In genomic region chr16:18037051-18037450, GRCh38 we compare ENCODE assay signal across 24 cellular contexts.
"Had no signal": no experiment of that assay in that cellular context is flagged by ENCODE, and none has a peak within 500 bp of the region (broad histone marks: within the 10 kb centered on the region; RNA-seq: fewer than 3 reads in every experiment).

No MANE protein-coding gene starts in this region.

- H3K27ac ChIP-seq: coronary artery, dorsolateral prefrontal cortex, esophagus muscularis mucosa, foreskin keratinocyte, gastroesophageal sphincter, heart right ventricle, left lung, lower lobe of right lung had no signal

- DNase-seq: dermis blood vessel endothelial cell; dorsolateral prefrontal cortex; effector CD4-positive, alpha-beta T cell; effector memory CD4-positive, alpha-beta T cell; foreskin keratinocyte; glutamatergic neuron; head of caudate nucleus; heart right ventricle; hippocampal formation; left cardiac atrium; left lung; left ventricle myocardium superior; lower lobe of right lung; mesenchymal stem cell; mucosa of descending colon; naive B cell had no signal

- H3K4me3 ChIP-seq: coronary artery, dorsolateral prefrontal cortex, esophagus muscularis mucosa, gastroesophageal sphincter, heart right ventricle, left lung, lower lobe of right lung, mucosa of descending colon had no signal

- H3K9me3 ChIP-seq: esophagus muscularis mucosa, gastroesophageal sphincter, heart right ventricle, left lung, lower lobe of right lung, mucosa of descending colon had no signal

- H3K27me3 ChIP-seq: foreskin keratinocyte, heart right ventricle, left lung had no signal

- H3K36me3 ChIP-seq: esophagus muscularis mucosa, gastroesophageal sphincter, heart right ventricle, left lung, lower lobe of right lung had no signal

- ATAC-seq: foreskin keratinocyte, gastroesophageal sphincter, heart right ventricle, left cardiac atrium, left lung, left ventricle myocardium superior, lower lobe of right lung, mucosa of descending colon had no signal

- H3K4me1 ChIP-seq: esophagus muscularis mucosa, foreskin keratinocyte, gastroesophageal sphincter, heart right ventricle, left lung, lower lobe of right lung had no signal

- FAIRE-seq: colon, endothelial cell of umbilical vein, frontal cortex, islet of Langerhans, keratinocyte had no signal
